ENCODE assay signal across 8 cellular contexts in genomic region chr15:28098766-28099554, GRCh38.
A peak's percentile ranks its signal among the peaks of the same experiment; 100 is the strongest.
DNase-seq lines count a peak whose midpoint lies in the region; ATAC-seq lines count a peak whose summit lies in the region.

TSS of gene OCA2 (minus strand) at chr15:28099315. CDS start at chr15:28081874, 17,441 bp downstream.

- H3K4me1 ChIP-seq in BLaER1: peaks cover 54% of the 10 kb centered on the region

- H3K36me3 ChIP-seq in BLaER1: no peaks in the 10 kb centered on the region

- H3K4me2 ChIP-seq in BLaER1: peak within 1 kb of the TSS; percentile 92

- ATAC-seq in HG03439 (IDR thresholded peaks at IDR 0.05; ENCODE audit: unreplicated experiment) (no peak), GM18909 (IDR thresholded peaks at IDR 0.05; ENCODE audit: poor library complexity, unreplicated experiment) (no peak)

- no peak within 1 kb of the TSS for H3K9ac ChIP-seq in BLaER1

- peaks cover 74% of the 10 kb centered on the region for H3K27me3 ChIP-seq in BLaER1

- peak within 1 kb of the TSS; percentile 60 for H3K4me3 ChIP-seq in BLaER1

- H3K27ac ChIP-seq in BLaER1: no peak within 1 kb of the TSS

- peaks cover 46% of the 10 kb centered on the region for H4K20me1 ChIP-seq in BLaER1

- H3K9me3 ChIP-seq in BLaER1: peaks cover 3% of the 10 kb centered on the region; the same call in 1 of the 2 replicates

- DNase-seq in Kasumi-1 (lab: John Stamatoyannopoulos, UW): peak; percentile 8 to 29
- DNase-seq in T1000 (lab: John Stamatoyannopoulos, UW): peak; percentile 47
- DNase-seq in central memory CD4-positive, alpha-beta T cell: peak; percentile 28
- peak; percentile 87 for DNase-seq in left kidney (ENCODE audit: low read depth, low spot score)
- peak; percentile 37 to 42 for DNase-seq in stimulated activated CD8-positive, alpha-beta memory T cell treated with anti-CD3 and anti-CD28 coated beads, Interleukin-4, amount 100 ng/mL, for 4 hours (ENCODE audit: low read depth in 2 of 2, low spot score in 1 of 2)

Comparison
In these comparisons a context has a peak if more than half of its experiments do, and no peak if none do; other contexts are left out.
1. DNase-seq: peak in every context shown above with its lines; median percentile 87 in left kidney; 47 in T1000; 40 in stimulated activated CD8-positive, alpha-beta memory T cell treated with anti-CD3 and anti-CD28 coated beads, Interleukin-4, amount 100 ng/mL, for 4 hours; 28 in central memory CD4-positive, alpha-beta T cell; 18 in Kasumi-1.